Comparison of ENCODE assay signal across 2 cellular contexts in the genomic region with DNA sequence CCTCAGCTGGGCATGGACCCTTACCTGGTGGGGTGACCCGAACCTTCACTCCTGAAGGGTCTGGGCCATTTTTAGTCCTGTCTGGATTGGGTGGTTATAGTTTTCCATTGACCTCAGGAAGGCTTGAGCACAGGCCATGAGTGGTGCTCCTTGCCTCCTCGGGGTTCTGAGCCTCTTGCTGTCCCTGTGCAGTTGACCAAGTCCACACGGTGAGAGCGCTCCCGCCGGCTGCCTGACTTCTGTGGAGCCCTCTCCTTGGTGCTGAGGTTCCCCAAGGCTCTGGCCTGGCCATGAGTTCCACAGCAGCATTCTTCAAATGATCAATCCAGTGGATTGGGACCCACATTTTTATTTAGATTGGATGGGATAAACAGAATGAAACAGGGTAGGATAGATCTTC.
TF ChIP-seq lines count a peak whose summit lies in the region.

No MANE protein-coding gene starts in this region.

TF ChIP-seq in GM23338, 12 proteins besides CTCF, POLR2A, EP300 and RAD21 (continued from another document):
- TF ChIP-seq, protein P1, sequence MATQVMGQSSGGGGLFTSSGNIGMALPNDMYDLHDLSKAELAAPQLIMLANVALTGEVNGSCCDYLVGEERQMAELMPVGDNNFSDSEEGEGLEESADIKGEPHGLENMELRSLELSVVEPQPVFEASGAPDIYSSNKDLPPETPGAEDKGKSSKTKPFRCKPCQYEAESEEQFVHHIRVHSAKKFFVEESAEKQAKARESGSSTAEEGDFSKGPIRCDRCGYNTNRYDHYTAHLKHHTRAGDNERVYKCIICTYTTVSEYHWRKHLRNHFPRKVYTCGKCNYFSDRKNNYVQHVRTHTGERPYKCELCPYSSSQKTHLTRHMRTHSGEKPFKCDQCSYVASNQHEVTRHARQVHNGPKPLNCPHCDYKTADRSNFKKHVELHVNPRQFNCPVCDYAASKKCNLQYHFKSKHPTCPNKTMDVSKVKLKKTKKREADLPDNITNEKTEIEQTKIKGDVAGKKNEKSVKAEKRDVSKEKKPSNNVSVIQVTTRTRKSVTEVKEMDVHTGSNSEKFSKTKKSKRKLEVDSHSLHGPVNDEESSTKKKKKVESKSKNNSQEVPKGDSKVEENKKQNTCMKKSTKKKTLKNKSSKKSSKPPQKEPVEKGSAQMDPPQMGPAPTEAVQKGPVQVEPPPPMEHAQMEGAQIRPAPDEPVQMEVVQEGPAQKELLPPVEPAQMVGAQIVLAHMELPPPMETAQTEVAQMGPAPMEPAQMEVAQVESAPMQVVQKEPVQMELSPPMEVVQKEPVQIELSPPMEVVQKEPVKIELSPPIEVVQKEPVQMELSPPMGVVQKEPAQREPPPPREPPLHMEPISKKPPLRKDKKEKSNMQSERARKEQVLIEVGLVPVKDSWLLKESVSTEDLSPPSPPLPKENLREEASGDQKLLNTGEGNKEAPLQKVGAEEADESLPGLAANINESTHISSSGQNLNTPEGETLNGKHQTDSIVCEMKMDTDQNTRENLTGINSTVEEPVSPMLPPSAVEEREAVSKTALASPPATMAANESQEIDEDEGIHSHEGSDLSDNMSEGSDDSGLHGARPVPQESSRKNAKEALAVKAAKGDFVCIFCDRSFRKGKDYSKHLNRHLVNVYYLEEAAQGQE (IDR thresholded peaks at IDR 0.05; ENCODE audit: unreplicated experiment), result peak; percentile 29
- no peak for TF ChIP-seq NANOG (IDR thresholded peaks at IDR 0.05; ENCODE audit: borderline replicate concordance)
- TF ChIP-seq, protein P2, sequence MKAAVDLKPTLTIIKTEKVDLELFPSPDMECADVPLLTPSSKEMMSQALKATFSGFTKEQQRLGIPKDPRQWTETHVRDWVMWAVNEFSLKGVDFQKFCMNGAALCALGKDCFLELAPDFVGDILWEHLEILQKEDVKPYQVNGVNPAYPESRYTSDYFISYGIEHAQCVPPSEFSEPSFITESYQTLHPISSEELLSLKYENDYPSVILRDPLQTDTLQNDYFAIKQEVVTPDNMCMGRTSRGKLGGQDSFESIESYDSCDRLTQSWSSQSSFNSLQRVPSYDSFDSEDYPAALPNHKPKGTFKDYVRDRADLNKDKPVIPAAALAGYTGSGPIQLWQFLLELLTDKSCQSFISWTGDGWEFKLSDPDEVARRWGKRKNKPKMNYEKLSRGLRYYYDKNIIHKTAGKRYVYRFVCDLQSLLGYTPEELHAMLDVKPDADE (IDR thresholded peaks at IDR 0.05), result no peak

TF ChIP-seq in GM12878, 131 proteins besides CTCF, POLR2A, EP300 and RAD21 (continued from another document):
- TF ChIP-seq, protein P1 (IDR thresholded peaks at IDR 0.05; ENCODE audit: low read depth, low read length), result peak; percentile 28; the same call in 1 of the 2 replicates
